28 cellular contexts compared by ENCODE assay signal in the genomic region with DNA sequence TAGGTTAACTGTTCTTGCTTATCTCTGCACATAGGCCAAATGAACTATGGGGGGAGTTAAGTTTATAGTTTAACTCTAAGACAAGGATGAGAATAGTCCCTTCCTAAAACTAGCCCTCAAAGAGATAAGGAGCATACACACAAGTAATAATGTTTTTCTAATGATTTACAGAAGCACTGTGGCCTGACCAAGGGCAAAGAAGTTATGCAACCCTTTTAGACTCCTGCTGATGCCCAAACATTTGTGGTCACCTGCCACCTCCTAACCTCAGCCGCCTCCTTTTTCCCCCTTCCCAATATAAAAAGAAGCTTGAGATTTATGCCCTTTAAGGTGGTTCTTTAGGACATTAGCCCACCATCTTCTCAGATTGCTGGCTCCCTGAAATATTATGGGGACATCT.
"Had no signal": no experiment of that assay in that cellular context is flagged by ENCODE, and none has a peak within 500 bp of the region (broad histone marks: within the 10 kb centered on the region; RNA-seq: fewer than 3 reads in every experiment).

No MANE protein-coding gene starts in this region.

- H3K27me3 ChIP-seq: colonic mucosa, esophagus muscularis mucosa, esophagus squamous epithelium, gastrocnemius medialis, gastroesophageal sphincter, heart left ventricle had no signal

- DNase-seq: colonic mucosa; cortex of kidney; dermis blood vessel endothelial cell; dorsolateral prefrontal cortex; effector CD4-positive, alpha-beta T cell; effector CD8-positive, alpha-beta T cell; effector memory CD4-positive, alpha-beta T cell; effector memory CD8-positive, alpha-beta T cell; endodermal cell; erythroblast; esophagus squamous epithelium; foreskin fibroblast; foreskin keratinocyte; foreskin melanocyte; gastrocnemius medialis; glutamatergic neuron; head of caudate nucleus; heart left ventricle; heart right ventricle had no signal

- H3K4me3 ChIP-seq: colonic mucosa, coronary artery, dorsolateral prefrontal cortex, esophagus muscularis mucosa, esophagus squamous epithelium, gastrocnemius medialis, gastroesophageal sphincter, heart left ventricle, heart right ventricle had no signal

- H3K4me1 Mint-ChIP-seq: endodermal cell had no signal

- H3K27ac Mint-ChIP-seq: dendritic cell treated with granulocyte-macrophage colony-stimulating factor and Interleukin-4, amounts not matched to agents 40 ng/mL and 50 ng/mL, for 4 days; effector memory CD8-positive, alpha-beta T cell; endodermal cell had no signal

- FAIRE-seq: colon, endometrium, endothelial cell of umbilical vein, frontal cortex had no signal

- H3K36me3 ChIP-seq: colonic mucosa, esophagus muscularis mucosa, esophagus squamous epithelium, gastrocnemius medialis, gastroesophageal sphincter, heart left ventricle, heart right ventricle had no signal

- H3K4me3 Mint-ChIP-seq: dendritic cell treated with granulocyte-macrophage colony-stimulating factor and Interleukin-4, amounts not matched to agents 40 ng/mL and 50 ng/mL, for 4 days; effector memory CD8-positive, alpha-beta T cell; endodermal cell had no signal

- H3K27me3 Mint-ChIP-seq: dendritic cell treated with granulocyte-macrophage colony-stimulating factor and Interleukin-4, amounts not matched to agents 40 ng/mL and 50 ng/mL, for 4 days had no signal

- ATAC-seq: effector memory CD8-positive, alpha-beta T cell; esophagus mucosa; foreskin keratinocyte; gastrocnemius medialis; gastroesophageal sphincter; heart left ventricle; heart right ventricle had no signal

- H3K9me3 Mint-ChIP-seq: dendritic cell treated with granulocyte-macrophage colony-stimulating factor and Interleukin-4, amounts not matched to agents 40 ng/mL and 50 ng/mL, for 4 days; effector memory CD8-positive, alpha-beta T cell; endodermal cell had no signal
